In genomic region chr12:30578426-30578825, GRCh38 we compare ENCODE assay signal across 7 cellular contexts.
"Had no signal": no experiment of that assay in that cellular context is flagged by ENCODE, and none has a peak within 500 bp of the region (broad histone marks: within the 10 kb centered on the region; RNA-seq: fewer than 3 reads in every experiment).

No MANE protein-coding gene starts in this region.

- H3K4me3 ChIP-seq: GM23338 had no signal

- H3K27ac ChIP-seq: HL-60 had no signal

- DNase-seq: H9, HCEC 1CT, HFFc6, IMR-90, KBM-7 had no signal
